ENCODE assay signal across 15 cellular contexts in genomic region chr20:20892328-20892727, GRCh38.
DNase-seq lines count a peak whose midpoint lies in the region; ATAC-seq and TF ChIP-seq lines count a peak whose summit lies in the region.
"Had no signal": no experiment of that assay in that cellular context is flagged by ENCODE, and none has a peak within 500 bp of the region (broad histone marks: within the 10 kb centered on the region; RNA-seq: fewer than 3 reads in every experiment).

No MANE protein-coding gene starts in this region.

- H3K4me1 ChIP-seq in HUES48 (ENCODE audit: control insufficient read depth, insufficient read depth, low read length) (peaks cover 35% of the 10 kb centered on the region), iPS-20b (ENCODE audit: insufficient read depth, low read length) (peaks cover 32% of the 10 kb centered on the region; the same call in 1 of the 2 replicates)

- H3K36me3 Mint-ChIP-seq in WTC11 = no peaks in the 10 kb centered on the region
- no peaks in the 10 kb centered on the region for H3K36me3 Mint-ChIP-seq in activated CD4-positive, alpha-beta T cell treated with anti-CD3 and anti-CD28 coated beads, Interleukin-2, amount 10 ng/mL, durations not matched to agents 7 days and 5 days (ENCODE audit: low read depth)
- H3K36me3 Mint-ChIP-seq: CD4-positive, alpha-beta memory T cell had no signal

- H3K4me1 Mint-ChIP-seq in WTC11 = peaks cover 67% of the 10 kb centered on the region
- no peaks in the 10 kb centered on the region for H3K4me1 Mint-ChIP-seq in activated CD4-positive, alpha-beta T cell treated with anti-CD3 and anti-CD28 coated beads, Interleukin-2, amount 10 ng/mL, durations not matched to agents 7 days and 5 days
- H3K4me1 Mint-ChIP-seq: CD4-positive, alpha-beta memory T cell had no signal

- H3K9me3 Mint-ChIP-seq in WTC11 = no peaks in the 10 kb centered on the region
- H3K9me3 Mint-ChIP-seq in activated CD4-positive, alpha-beta T cell treated with anti-CD3 and anti-CD28 coated beads, Interleukin-2, amount 10 ng/mL, durations not matched to agents 7 days and 5 days = no peaks in the 10 kb centered on the region

- ATAC-seq in WTC11 = no peak; the same call in 1 of the 2 replicates
- ATAC-seq in HG03565 (IDR thresholded peaks at IDR 0.05; ENCODE audit: unreplicated experiment) = no peak

- H3K36me3 ChIP-seq in HUES48 (ENCODE audit: control insufficient read depth, insufficient read depth, low read length) = no peaks in the 10 kb centered on the region
- H3K36me3 ChIP-seq in iPS-20b (ENCODE audit: insufficient read depth, low read depth, low read length) = no peaks in the 10 kb centered on the region
- H3K36me3 ChIP-seq: HAP-1 had no signal

- H3K27ac Mint-ChIP-seq in WTC11 = no peak overlapping the region
- no peak overlapping the region for H3K27ac Mint-ChIP-seq in activated CD4-positive, alpha-beta T cell treated with anti-CD3 and anti-CD28 coated beads, Interleukin-2, amount 10 ng/mL, durations not matched to agents 7 days and 5 days
- H3K27ac Mint-ChIP-seq: CD4-positive, alpha-beta memory T cell; HFFc6 had no signal

- no peaks in the 10 kb centered on the region for H3K27me3 ChIP-seq in HUES48 (ENCODE audit: control insufficient read depth, insufficient read depth, low read length)
- peaks cover 36% of the 10 kb centered on the region for H3K27me3 ChIP-seq in iPS-20b (ENCODE audit: insufficient read depth, low read length)

- POLR2A ChIA-PET in WTC11 (lab: Charles Lee) = no interaction called here
- POLR2A ChIA-PET in activated CD4-positive, alpha-beta T cell treated with anti-CD3 and anti-CD28 coated beads, Interleukin-2, amount 10 ng/mL, durations not matched to agents 7 days and 5 days (lab: Charles Lee) = no interaction called here

- H3K27ac ChIP-seq in HUES48 (ENCODE audit: low read depth, low read length) (peak overlapping the region; percentile 6), iPS-20b (ENCODE audit: low read length) (no peak overlapping the region)
- H3K27ac ChIP-seq: GM23248 had no signal

- no peak overlapping the region for H3K9ac ChIP-seq in HUES48 (ENCODE audit: low read depth, low read length)
- H3K9ac ChIP-seq in iPS-20b (ENCODE audit: low read depth, low read length) = no peak overlapping the region
- H3K9ac ChIP-seq: GM23248 had no signal

- CTCF ChIA-PET in WTC11 (lab: Charles Lee) = interaction anchor here (1.3 to 2.0 kb wide), 3 partner anchors 32 to 156 kb away, joined by 3 to 8 read pairs (median 6); no protein-coding TSS in a partner anchor
- CTCF ChIA-PET in activated CD4-positive, alpha-beta T cell treated with anti-CD3 and anti-CD28 coated beads, Interleukin-2, amount 10 ng/mL, durations not matched to agents 7 days and 5 days (lab: Charles Lee) = interaction anchor here (0.6 to 0.9 kb wide), 2 partner anchors 14 to 32 kb away, joined by 3 read pairs; no protein-coding TSS in a partner anchor

- no peaks in the 10 kb centered on the region for H3K27me3 Mint-ChIP-seq in WTC11 (ENCODE audit: low read depth)
- H3K27me3 Mint-ChIP-seq in activated CD4-positive, alpha-beta T cell treated with anti-CD3 and anti-CD28 coated beads, Interleukin-2, amount 10 ng/mL, durations not matched to agents 7 days and 5 days = no peaks in the 10 kb centered on the region

- no peak for TF ChIP-seq CTCF in WTC11 (IDR thresholded peaks at IDR 0.05)

- H3K9me3 ChIP-seq in HUES48 (ENCODE audit: control insufficient read depth, insufficient read depth, low read length) (no peaks in the 10 kb centered on the region), iPS-20b (ENCODE audit: insufficient read depth, low read depth, low read length) (no peaks in the 10 kb centered on the region)
- H3K9me3 ChIP-seq: HAP-1 had no signal

- no peak overlapping the region for H3K4me3 Mint-ChIP-seq in WTC11
- H3K4me3 Mint-ChIP-seq in activated CD4-positive, alpha-beta T cell treated with anti-CD3 and anti-CD28 coated beads, Interleukin-2, amount 10 ng/mL, durations not matched to agents 7 days and 5 days = no peak overlapping the region
- H3K4me3 Mint-ChIP-seq: CD4-positive, alpha-beta memory T cell; HFFc6 had no signal

- H3K4me3 ChIP-seq in HUES48 (ENCODE audit: low read depth, low read length) (no peak overlapping the region), iPS-20b (ENCODE audit: low read length) (0 out of 2 replicates have a peak overlapping the region, but pooled peaks have one; percentile 10)
- H3K4me3 ChIP-seq: GM23248, HAP-1 had no signal

- no peak for DNase-seq in WTC11 (ENCODE audit: low spot score)
- DNase-seq in NCI-H2029 treated with DMSO at 0.1 percent for 48 hours (lab: John Stamatoyannopoulos, UW) = no peak
- no peak for DNase-seq in activated CD4-positive, alpha-beta T cell treated with anti-CD3 and anti-CD28 coated beads, Interleukin-2, amount 10 ng/mL, durations not matched to agents 7 days and 5 days
- DNase-seq: C1 segment of cervical spinal cord; Calu3; CD4-positive, alpha-beta memory T cell; COR-L47; DMS53; DMS79 treated with DMSO at 0.1 percent for 48 hours; GM23248; HFFc6 had no signal

TF ChIP-seq in WTC11, 78 proteins besides CTCF, POLR2A, EP300 and RAD21:
- TF ChIP-seq, protein P1, sequence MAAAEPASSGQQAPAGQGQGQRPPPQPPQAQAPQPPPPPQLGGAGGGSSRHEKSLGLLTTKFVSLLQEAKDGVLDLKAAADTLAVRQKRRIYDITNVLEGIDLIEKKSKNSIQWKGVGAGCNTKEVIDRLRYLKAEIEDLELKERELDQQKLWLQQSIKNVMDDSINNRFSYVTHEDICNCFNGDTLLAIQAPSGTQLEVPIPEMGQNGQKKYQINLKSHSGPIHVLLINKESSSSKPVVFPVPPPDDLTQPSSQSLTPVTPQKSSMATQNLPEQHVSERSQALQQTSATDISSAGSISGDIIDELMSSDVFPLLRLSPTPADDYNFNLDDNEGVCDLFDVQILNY (CRISPR knock-in tag; IDR thresholded peaks at IDR 0.05) = no peak
- no peak for TF ChIP-seq NR1H2 (CRISPR knock-in tag; IDR thresholded peaks at IDR 0.05)
- TF ChIP-seq USF2 (CRISPR knock-in tag; IDR thresholded peaks at IDR 0.05) = peak; percentile 82
- no peak for TF ChIP-seq ETV6 (CRISPR knock-in tag; IDR thresholded peaks at IDR 0.05)
- TF ChIP-seq USF1 (CRISPR knock-in tag; IDR thresholded peaks at IDR 0.05) = peak; percentile 81; the same call in 1 of the 2 replicates
